ENCODE assay signal across 24 cellular contexts in genomic region chr4:12965334-12965733, GRCh38.
"Had no signal": no experiment of that assay in that cellular context is flagged by ENCODE, and none has a peak within 500 bp of the region (broad histone marks: within the 10 kb centered on the region; RNA-seq: fewer than 3 reads in every experiment).

No MANE protein-coding gene starts in this region.

- H3K36me3 ChIP-seq: colonic mucosa, esophagus muscularis mucosa, gastroesophageal sphincter, heart left ventricle, lower lobe of right lung, right lobe of liver, suprapubic skin, transverse colon, upper lobe of right lung, uterus had no signal

- H3K4me2 ChIP-seq: hepatocyte had no signal

- H3K4me3 ChIP-seq: colonic mucosa, esophagus muscularis mucosa, gastroesophageal sphincter, heart left ventricle, hepatocyte, lower lobe of right lung, right lobe of liver, suprapubic skin, transverse colon, upper lobe of right lung, uterus had no signal

- H3K9me3 ChIP-seq: colonic mucosa, esophagus muscularis mucosa, gastroesophageal sphincter, heart left ventricle, lower lobe of right lung, right lobe of liver, suprapubic skin, transverse colon, upper lobe of right lung, uterus had no signal

- H3K27me3 ChIP-seq: colonic mucosa, esophagus muscularis mucosa, foreskin keratinocyte, gastroesophageal sphincter, heart left ventricle, hepatocyte, right lobe of liver, suprapubic skin, transverse colon, upper lobe of right lung, uterus had no signal

- FAIRE-seq: endothelial cell of umbilical vein, keratinocyte, small intestine had no signal

- ATAC-seq: foreskin keratinocyte; gastroesophageal sphincter; heart left ventricle; left ventricle myocardium superior; lower lobe of right lung; natural killer cell; right lobe of liver; stimulated activated naive CD8-positive, alpha-beta T cell treated with anti-CD3 and anti-CD28 coated beads, Interleukin-15, amount 100 ng/mL, for 72 hours; upper lobe of right lung had no signal

- H3K79me2 ChIP-seq: hepatocyte, parathyroid adenoma had no signal

- H2AFZ ChIP-seq: hepatocyte, parathyroid adenoma had no signal

- H3K9ac ChIP-seq: parathyroid adenoma had no signal

- H3K27ac ChIP-seq: colonic mucosa, esophagus muscularis mucosa, foreskin keratinocyte, gastroesophageal sphincter, heart left ventricle, hepatocyte, lower lobe of right lung, parathyroid adenoma, right lobe of liver, suprapubic skin, transverse colon, upper lobe of right lung, uterus had no signal

- H3K4me1 ChIP-seq: colonic mucosa, esophagus muscularis mucosa, foreskin keratinocyte, gastroesophageal sphincter, heart left ventricle, lower lobe of right lung, parathyroid adenoma, suprapubic skin, transverse colon, upper lobe of right lung, uterus had no signal

- DNase-seq: colonic mucosa; effector memory CD4-positive, alpha-beta T cell; foreskin keratinocyte; heart left ventricle; left ventricle myocardium superior; lower lobe of right lung; natural killer cell; right lobe of liver; small intestine; stimulated activated CD4-positive, alpha-beta T cell treated with anti-CD3 and anti-CD28 coated beads, Interleukin-15, amount 100 ng/mL, for 24 hours; stimulated activated CD4-positive, alpha-beta T cell treated with anti-CD3 and anti-CD28 coated beads, Interleukin-2, amount 100 ng/mL, for 48 hours; stimulated activated CD8-positive, alpha-beta memory T cell treated with anti-CD3 and anti-CD28 coated beads, Interleukin-4, amount 100 ng/mL, for 48 hours; stimulated activated naive CD4-positive, alpha-beta T cell; stimulated activated naive CD8-positive, alpha-beta T cell treated with anti-CD3 and anti-CD28 coated beads, Interleukin-15, amount 100 ng/mL, for 72 hours; transverse colon; upper lobe of right lung; uterus had no signal
